Comparison of ENCODE assay signal across 21 cellular contexts in the genomic region with DNA sequence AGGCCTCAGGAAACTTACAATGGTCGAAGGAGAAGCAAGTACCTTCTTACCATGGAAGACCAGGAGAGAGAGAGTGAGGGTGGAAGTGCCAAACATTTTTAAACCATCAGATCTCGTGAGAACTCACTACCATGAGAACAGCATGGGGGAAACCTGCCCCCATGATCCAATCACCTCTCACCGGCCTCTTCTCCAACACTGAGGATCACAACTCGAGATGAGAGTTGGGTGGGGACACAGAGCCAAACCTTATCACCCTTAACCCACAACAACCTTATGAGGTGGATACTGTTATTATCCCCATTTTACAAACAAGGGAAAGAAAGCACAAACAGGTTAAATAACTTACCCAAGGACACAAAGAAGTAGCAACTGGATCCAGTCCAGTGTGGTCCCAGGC.
A peak's percentile ranks its signal among the peaks of the same experiment; 100 is the strongest.
DNase-seq lines count a peak whose midpoint lies in the region; ATAC-seq and TF ChIP-seq lines count a peak whose summit lies in the region.
"Had no signal": no experiment of that assay in that cellular context is flagged by ENCODE, and none has a peak within 500 bp of the region (broad histone marks: within the 10 kb centered on the region; RNA-seq: fewer than 3 reads in every experiment).

No MANE protein-coding gene starts in this region.

- intact Hi-C loops in IMR-90 (cut with micrococcal nuclease): loop anchor here (2.0 to 10.0 kb wide), 6 partner anchors 81 to 577 kb away; a partner anchor contains a TSS

- H2AK9ac ChIP-seq in IMR-90 (replicated peaks; ENCODE audit: low read depth, low read length, poor library complexity): no peak overlapping the region

- H3K23ac ChIP-seq in IMR-90 (ENCODE audit: low read depth, low read length): no peak overlapping the region

- ATAC-seq in IMR-90 (ENCODE audit: low read depth): no peak
- ATAC-seq: CD8-positive, alpha-beta T cell; GM12878 had no signal

- no peak overlapping the region for H3K4me3 ChIP-seq in IMR-90 (ENCODE audit: insufficient read depth, low read depth, low read length)
- H3K4me3 ChIP-seq in CD8-positive, alpha-beta memory T cell (ENCODE audit: low read length): no peak overlapping the region
- H3K4me3 ChIP-seq: BLaER1 treated with 17β-estradiol and CSF1 and Interleukin-3, amounts not matched to agents 10 nM and 100 nM; GM12878 had no signal

- peak overlapping the region; percentile 27; the same call in 1 of the 2 replicates for H2AK5ac ChIP-seq in IMR-90 (ENCODE audit: low read depth, low read length)

- in situ Hi-C loops in IMR-90 (cut with MboI; ENCODE audit: low sequenced_read_pairs): no loop called here

- peaks cover 3% of the 10 kb centered on the region for H3K9me3 Mint-ChIP-seq in neural crest cell
- no peaks in the 10 kb centered on the region for H3K9me3 Mint-ChIP-seq in CD8-positive, alpha-beta memory T cell
- H3K9me3 Mint-ChIP-seq: CD4-positive, alpha-beta T cell; CD8-positive, alpha-beta T cell had no signal

- H3K27ac Mint-ChIP-seq in neural crest cell (ENCODE audit: unreplicated experiment): no peak overlapping the region
- peak overlapping the region in 2 of 8 donors; percentile 61 to 88 for H3K27ac Mint-ChIP-seq in CD8-positive, alpha-beta memory T cell
- H3K27ac Mint-ChIP-seq: B cell; CD4-positive, alpha-beta T cell; CD8-positive, alpha-beta T cell had no signal

- TF ChIP-seq CTCF in IMR-90 (conservative IDR thresholded peaks at IDR 0.05; ENCODE audit: low read depth, low read length) (no peak), neural crest cell (conservative IDR thresholded peaks at IDR 0.05) (no peak)

- H3K14ac ChIP-seq in IMR-90 (replicated peaks; ENCODE audit: low read depth, low read length): no peak overlapping the region

- DNase-seq in IMR-90 (no peak), neural crest cell (ENCODE audit: low read depth, low spot score) (no peak), AG08395 (ENCODE audit: low spot score) (no peak), NCI-H2196 treated with DMSO at 0.1 percent for 48 hours (lab: John Stamatoyannopoulos, UW; ENCODE audit: unreplicated experiment) (no peak)
- DNase-seq in CD8-positive, alpha-beta memory T cell: no peak
- DNase-seq: 8988T; ACHN; AML-193; CD4-positive, alpha-beta T cell; CD8-positive, alpha-beta T cell; COR-L47; DMS 273 treated with DMSO at 0.1 percent for 48 hours; DMS153; DMS53; DMS79; DND-41; EL; GDM1 had no signal

- H3K9ac ChIP-seq in IMR-90 (ENCODE audit: low read depth, low read length): no peak overlapping the region
- H3K9ac ChIP-seq: BLaER1 treated with 17β-estradiol and CSF1 and Interleukin-3, amounts not matched to agents 10 nM and 100 nM had no signal

- peak overlapping the region; percentile 43; the same call in 1 of the 2 replicates for H4K91ac ChIP-seq in IMR-90 (ENCODE audit: insufficient read depth, low read depth, low read length)

- POLR2A ChIA-PET in IMR-90 (lab: Charles Lee; ENCODE audit: unreplicated experiment): no interaction called here
- POLR2A ChIA-PET in CD8-positive, alpha-beta memory T cell (lab: Charles Lee): no interaction called here

- H4K20me1 ChIP-seq in IMR-90 (ENCODE audit: insufficient read depth, low read length): peaks cover 3% of the 10 kb centered on the region; the same call in 1 of the 2 replicates
- H4K20me1 ChIP-seq: BLaER1 treated with 17β-estradiol and CSF1 and Interleukin-3, amounts not matched to agents 10 nM and 100 nM had no signal

- no peak overlapping the region for H2AFZ ChIP-seq in IMR-90 (replicated peaks; ENCODE audit: low read length, poor library complexity)

- H3K9me3 ChIP-seq in IMR-90 (ENCODE audit: control insufficient read depth, insufficient read depth, low read length): no peaks in the 10 kb centered on the region
- no peaks in the 10 kb centered on the region for H3K9me3 ChIP-seq in CD8-positive, alpha-beta memory T cell (ENCODE audit: low read length)

- no CpG with 5 or more reads among the region's 4 CpGs for WGBS in IMR-90 (ENCODE audit: extremely low coverage in 2 of 2, insufficient read length in 1 of 2), 2 experiments

- dilution Hi-C loops in IMR-90 (cut with HindIII; ENCODE audit: low sequenced_read_pairs, unreplicated experiment): no loop called here

- peaks cover 0 to 14% of the 10 kb centered on the region in 2 experiments; a peak in 1 of 4 replicates for H3K79me1 ChIP-seq in IMR-90 (ENCODE audit: low read depth in 1 of 2, low read length in 2 of 2)

- BruUV-seq in IMR-90 (replicated peaks; lab: Mats Ljungman, UMichigan): no TSS peak

- peaks cover 12% of the 10 kb centered on the region for H3K9me1 ChIP-seq in IMR-90 (ENCODE audit: insufficient read depth, low read length)

- H4K8ac ChIP-seq in IMR-90 (ENCODE audit: low read depth in 2 of 2, low read length in 2 of 2): no peak overlapping the region

- H2BK120ac ChIP-seq in IMR-90 (ENCODE audit: low read depth, low read length): no peak overlapping the region

- no peak for TF ChIP-seq RAD21 in IMR-90 (IDR thresholded peaks at IDR 0.05; ENCODE audit: low read length)

- peaks cover 14% of the 10 kb centered on the region for H3K4me1 Mint-ChIP-seq in neural crest cell
- peaks cover 24 to 31% (median 27%) of the 10 kb centered on the region in 3 donors for H3K4me1 Mint-ChIP-seq in CD8-positive, alpha-beta memory T cell

- no peak overlapping the region for H3K56ac ChIP-seq in IMR-90 (ENCODE audit: extremely low read depth, insufficient read depth, low read length)

- no peak overlapping the region for H2BK5ac ChIP-seq in IMR-90 (ENCODE audit: low read depth, low read length, poor library complexity, severe bottlenecking)

- peak overlapping the region; percentile 20; the same call in 1 of the 2 replicates for H4K5ac ChIP-seq in IMR-90 (ENCODE audit: low read depth, low read length)

- H3K18ac ChIP-seq in IMR-90 (ENCODE audit: low read depth, low read length): no peak overlapping the region

- H3K27ac ChIP-seq in IMR-90 (ENCODE audit: insufficient read depth, low read length): no peak overlapping the region
- no peak overlapping the region for H3K27ac ChIP-seq in CD8-positive, alpha-beta memory T cell (ENCODE audit: low read depth, low read length)

- H3K4ac ChIP-seq in IMR-90 (ENCODE audit: low read depth, low read length): 0 out of 2 replicates have a peak overlapping the region, but pooled peaks have one; percentile 13

- CTCF ChIA-PET in IMR-90 (lab: Yijun Ruan, JAX): interaction anchor here (0.7 to 1.5 kb wide), 2 partner anchors 28 to 85 kb away, joined by 3 to 6 read pairs; no protein-coding TSS in a partner anchor
- CTCF ChIA-PET in CD8-positive, alpha-beta memory T cell (lab: Charles Lee): interaction anchor here (0.9 to 2.4 kb wide), 5 partner anchors 11 to 202 kb away, joined by 3 to 6 read pairs (median 3); no protein-coding TSS in a partner anchor

- H3K4me2 ChIP-seq in IMR-90 (ENCODE audit: low read depth, low read length): no peak overlapping the region

- H3K27me3 Mint-ChIP-seq in neural crest cell (ENCODE audit: low read depth): no peaks in the 10 kb centered on the region
- H3K27me3 Mint-ChIP-seq in CD8-positive, alpha-beta memory T cell: peaks cover 0 to 1% of the 10 kb centered on the region in 2 donors
- H3K27me3 Mint-ChIP-seq: B cell; CD4-positive, alpha-beta T cell had no signal

- H3K4me1 ChIP-seq in IMR-90 (ENCODE audit: control insufficient read depth, insufficient read depth, low read length): peaks cover 12% of the 10 kb centered on the region
- H3K4me1 ChIP-seq in CD8-positive, alpha-beta memory T cell (ENCODE audit: insufficient read depth, low read length): peaks cover 25% of the 10 kb centered on the region

- no peak overlapping the region; the same call in 1 of the 2 replicates for H2BK20ac ChIP-seq in IMR-90 (ENCODE audit: low read depth, low read length)

- TF ChIP-seq POLR2A in IMR-90 (IDR thresholded peaks at IDR 0.05; ENCODE audit: low read depth, low read length): no peak

- H3K4me3 Mint-ChIP-seq in neural crest cell: peak overlapping the region; percentile 4
- H3K4me3 Mint-ChIP-seq in CD8-positive, alpha-beta memory T cell: peak overlapping the region in 1 of 7 donors; percentile 43
- H3K4me3 Mint-ChIP-seq: B cell; CD4-positive, alpha-beta T cell; CD8-positive, alpha-beta T cell had no signal

- H2BK15ac ChIP-seq in IMR-90 (ENCODE audit: low read depth, low read length): no peak overlapping the region

- peaks cover 41% of the 10 kb centered on the region for H3K36me3 Mint-ChIP-seq in neural crest cell (ENCODE audit: low read depth)
- H3K36me3 Mint-ChIP-seq in CD8-positive, alpha-beta memory T cell: no peaks in the 10 kb centered on the region
- H3K36me3 Mint-ChIP-seq: CD8-positive, alpha-beta T cell had no signal

- H3K27me3 ChIP-seq in IMR-90 (ENCODE audit: control insufficient read depth, insufficient read depth, low read length): no peaks in the 10 kb centered on the region
- H3K27me3 ChIP-seq in CD8-positive, alpha-beta memory T cell (ENCODE audit: insufficient read depth, low read length, poor library complexity, severe bottlenecking): no peaks in the 10 kb centered on the region
- H3K27me3 ChIP-seq: BLaER1 treated with 17β-estradiol and CSF1 and Interleukin-3, amounts not matched to agents 10 nM and 100 nM had no signal

- no peaks in the 10 kb centered on the region for H3K36me3 ChIP-seq in IMR-90 (ENCODE audit: control insufficient read depth, insufficient read depth, low read length)
- H3K36me3 ChIP-seq in CD8-positive, alpha-beta memory T cell (ENCODE audit: insufficient read depth, low read length): no peaks in the 10 kb centered on the region

TF ChIP-seq in IMR-90, 13 proteins besides CTCF, POLR2A, EP300 and RAD21 (continues in another document):
- TF ChIP-seq RFX5 (IDR thresholded peaks at IDR 0.05; ENCODE audit: low read depth, low read length) (no peak), NFE2L2 (IDR thresholded peaks at IDR 0.05; ENCODE audit: low read depth, low read length) (no peak), MAZ (IDR thresholded peaks at IDR 0.05; ENCODE audit: borderline replicate concordance, low read depth, low read length) (no peak), CEBPB (IDR thresholded peaks at IDR 0.05; ENCODE audit: low read depth, low read length) (no peak), CHD1 (IDR thresholded peaks at IDR 0.05; ENCODE audit: low read depth, low read length) (no peak), RCOR1 (IDR thresholded peaks at IDR 0.05; ENCODE audit: insufficient replicate concordance, low read length) (no peak), MXI1 (IDR thresholded peaks at IDR 0.05; ENCODE audit: borderline replicate concordance, low read depth, low read length) (no peak), BHLHE40 (IDR thresholded peaks at IDR 0.05; ENCODE audit: low read depth, low read length) (no peak), FOS (IDR thresholded peaks at IDR 0.05; ENCODE audit: low read depth, low read length) (no peak)
- TF ChIP-seq, protein P1, sequence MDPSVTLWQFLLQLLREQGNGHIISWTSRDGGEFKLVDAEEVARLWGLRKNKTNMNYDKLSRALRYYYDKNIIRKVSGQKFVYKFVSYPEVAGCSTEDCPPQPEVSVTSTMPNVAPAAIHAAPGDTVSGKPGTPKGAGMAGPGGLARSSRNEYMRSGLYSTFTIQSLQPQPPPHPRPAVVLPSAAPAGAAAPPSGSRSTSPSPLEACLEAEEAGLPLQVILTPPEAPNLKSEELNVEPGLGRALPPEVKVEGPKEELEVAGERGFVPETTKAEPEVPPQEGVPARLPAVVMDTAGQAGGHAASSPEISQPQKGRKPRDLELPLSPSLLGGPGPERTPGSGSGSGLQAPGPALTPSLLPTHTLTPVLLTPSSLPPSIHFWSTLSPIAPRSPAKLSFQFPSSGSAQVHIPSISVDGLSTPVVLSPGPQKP (IDR thresholded peaks at IDR 0.05; ENCODE audit: borderline replicate concordance, low read depth, low read length): no peak
